Comparison of ENCODE assay signal across 7 cellular contexts in genomic region chr20:675453-676314, GRCh38. TPM values are rescaled to one million over a fixed set of nuclear protein-coding genes. Genes with fewer than 3 reads are reported as not detected.
DNase-seq lines count a peak whose midpoint lies in the region; ATAC-seq and TF ChIP-seq lines count a peak whose summit lies in the region.

TSS of gene SCRT2 (minus strand) at chr20:675802. CDS start at chr20:675601, 201 bp downstream.

- intact Hi-C loops in PC-3 (cut with micrococcal nuclease), result no loop called here
- intact Hi-C loops in testis (cut with DNase I; ENCODE audit: low total_unique reads), result loop anchor here (5.0 kb wide), 1 partner anchor 287 kb away; no protein-coding TSS in a partner anchor

- H3K36me3 ChIP-seq in PC-3 (ENCODE audit: low read depth, low read length) (no peaks in the 10 kb centered on the region), gastroesophageal sphincter (no peaks in the 10 kb centered on the region), testis (ENCODE audit: low read depth, missing control alignments) (no peaks in the 10 kb centered on the region)

- DNase-seq in GOT3 (lab: John Stamatoyannopoulos, UW), result peak; percentile 51
- peak; percentile 83 for DNase-seq in PC-3
- DNase-seq in activated gamma-delta T cell treated with Interleukin-2 at 50 U/mL for 16 hours, result peak; percentile 60
- DNase-seq in occipital lobe (lab: John Stamatoyannopoulos, UW), result peak; percentile 38
- peak; percentile 82 for DNase-seq in testis

- H3K27me3 ChIP-seq in PC-3 (ENCODE audit: low read length), result peaks cover 83% of the 10 kb centered on the region
- H3K27me3 ChIP-seq in gastroesophageal sphincter, result peaks cover 92% of the 10 kb centered on the region
- H3K27me3 ChIP-seq in testis, result no peaks in the 10 kb centered on the region

- no peak for TF ChIP-seq EP300 in gastroesophageal sphincter (IDR thresholded peaks at IDR 0.05)

- peak within 1 kb of the TSS; percentile 66 for H3K4me2 ChIP-seq in PC-3 (ENCODE audit: low read length)

- no TSS peak for BruUV-seq in PC-3 (replicated peaks; lab: Mats Ljungman, UMichigan)

- no peak within 1 kb of the TSS for H3K4me3 ChIP-seq in PC-3 (ENCODE audit: low read length)
- peak within 1 kb of the TSS in 1 of 2 donors; percentile 26 for H3K4me3 ChIP-seq in gastroesophageal sphincter
- peak within 1 kb of the TSS in 1 of 2 donors; percentile 17 for H3K4me3 ChIP-seq in testis

- no peaks in the 10 kb centered on the region for H3K9me2 ChIP-seq in PC-3 (replicated peaks; ENCODE audit: low read length)

- H3K27ac ChIP-seq in PC-3 (ENCODE audit: low read length), result no peak within 1 kb of the TSS
- H3K27ac ChIP-seq in gastroesophageal sphincter, result no peak within 1 kb of the TSS
- no peak within 1 kb of the TSS for H3K27ac ChIP-seq in testis

- H3K4me1 ChIP-seq in PC-3 (ENCODE audit: insufficient read depth, low read length) (peaks cover 5% of the 10 kb centered on the region), gastroesophageal sphincter (peaks cover 0 to 23% (median 10%) of the 10 kb centered on the region in 3 donors), testis (peaks cover 9% of the 10 kb centered on the region)

- TF ChIP-seq POLR2A in gastroesophageal sphincter (IDR thresholded peaks at IDR 0.05) (no peak), testis (IDR thresholded peaks at IDR 0.05) (no peak)

- no peak within 1 kb of the TSS for H3K9ac ChIP-seq in PC-3 (ENCODE audit: low read length)

- 0 to 3% methylated on average over 7 to 8 of the region's 69 CpGs for WGBS in gastroesophageal sphincter (ENCODE audit: low coverage in 1 of 2), 2 donors
- WGBS in testis, 2 donors, result 0 to 1% methylated on average over 27 to 45 of the region's 69 CpGs

- CTCF ChIA-PET in PC-3 (lab: Charles Lee), result no interaction called here

- H3K9me3 ChIP-seq in PC-3 (ENCODE audit: low read length) (no peaks in the 10 kb centered on the region), gastroesophageal sphincter (no peaks in the 10 kb centered on the region), testis (no peaks in the 10 kb centered on the region)

- no peak for TF ChIP-seq CTCF in PC-3 (conservative IDR thresholded peaks at IDR 0.05; ENCODE audit: low read depth, low read length)
- no peak for TF ChIP-seq CTCF in gastroesophageal sphincter (IDR thresholded peaks at IDR 0.05)
- no peak for TF ChIP-seq CTCF in testis (IDR thresholded peaks at IDR 0.05)

- POLR2A ChIA-PET in PC-3 (lab: Charles Lee; ENCODE audit: unreplicated experiment), result no interaction called here

- H3F3A ChIP-seq in PC-3 (ENCODE audit: low read length, unreplicated experiment), result no peaks in the 10 kb centered on the region

- peak; percentile 97 for ATAC-seq in PC-3
- peak; percentile 94 for ATAC-seq in gastroesophageal sphincter
- ATAC-seq in HG02973 (IDR thresholded peaks at IDR 0.05; ENCODE audit: unreplicated experiment), result no peak

- peaks cover 4% of the 10 kb centered on the region; the same call in 1 of the 2 replicates for H4K20me1 ChIP-seq in PC-3 (ENCODE audit: low read length)

- no peaks in the 10 kb centered on the region for H3K79me2 ChIP-seq in PC-3 (ENCODE audit: low read length)

- no peak within 1 kb of the TSS for H2AFZ ChIP-seq in PC-3 (ENCODE audit: low read length)

RNA-seq across cellular contexts. Expression of gene SCRT2, which starts in this region (rescaled TPM):
- not detected in 2 replicates for total RNA-seq in PC-3 (2014; rRNA removed)
- not detected for total RNA-seq in gastroesophageal sphincter
- total RNA-seq in occipital lobe, result 2.0 TPM
- under 1 TPM; 0.19 to 0.39 TPM for total RNA-seq in testis
- polyA plus RNA-seq in testis (ENCODE audit: insufficient read depth, low read depth, low replicate concordance), result 0.13 TPM

Comparison
In these comparisons a context has a peak if more than half of its experiments do, and no peak if none do; other contexts are left out.
1. Peak in DNase-seq, ATAC-seq and H3K4me2 ChIP-seq in PC-3; RNA of the gene not detected or under 1 TPM.
2. Peak in ATAC-seq in gastroesophageal sphincter; RNA of the gene not detected or under 1 TPM.
3. Peak in DNase-seq in testis; RNA of the gene not detected or under 1 TPM.